1 cellular context compared by ENCODE assay signal in the genomic region with DNA sequence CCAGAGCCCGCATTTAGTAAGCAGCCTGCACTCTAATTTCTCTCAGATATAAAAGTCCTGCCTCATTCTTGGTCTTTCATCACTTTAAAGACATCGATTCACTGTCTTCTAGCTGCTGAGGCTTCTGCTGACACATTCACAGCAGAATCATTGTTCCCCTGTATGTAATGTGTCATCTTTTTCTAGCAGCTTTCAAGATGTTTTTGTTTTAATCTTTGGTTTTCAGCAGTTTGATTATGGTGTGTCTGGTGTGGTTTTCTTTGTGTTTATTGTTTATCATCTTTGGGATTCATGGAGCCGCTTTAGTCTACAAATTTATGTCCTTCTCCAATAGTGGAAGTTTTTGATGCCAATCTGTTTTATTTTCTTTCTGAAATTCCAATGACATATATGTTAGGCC.
TF ChIP-seq lines count a peak whose summit lies in the region.

No MANE protein-coding gene starts in this region.

TF ChIP-seq in HCT116, 20 proteins besides CTCF, POLR2A, EP300 and RAD21 (continued from another document):
- TF ChIP-seq, protein P1, sequence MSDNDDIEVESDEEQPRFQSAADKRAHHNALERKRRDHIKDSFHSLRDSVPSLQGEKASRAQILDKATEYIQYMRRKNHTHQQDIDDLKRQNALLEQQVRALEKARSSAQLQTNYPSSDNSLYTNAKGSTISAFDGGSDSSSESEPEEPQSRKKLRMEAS (IDR thresholded peaks at IDR 0.05), result no peak
- TF ChIP-seq, protein P2, sequence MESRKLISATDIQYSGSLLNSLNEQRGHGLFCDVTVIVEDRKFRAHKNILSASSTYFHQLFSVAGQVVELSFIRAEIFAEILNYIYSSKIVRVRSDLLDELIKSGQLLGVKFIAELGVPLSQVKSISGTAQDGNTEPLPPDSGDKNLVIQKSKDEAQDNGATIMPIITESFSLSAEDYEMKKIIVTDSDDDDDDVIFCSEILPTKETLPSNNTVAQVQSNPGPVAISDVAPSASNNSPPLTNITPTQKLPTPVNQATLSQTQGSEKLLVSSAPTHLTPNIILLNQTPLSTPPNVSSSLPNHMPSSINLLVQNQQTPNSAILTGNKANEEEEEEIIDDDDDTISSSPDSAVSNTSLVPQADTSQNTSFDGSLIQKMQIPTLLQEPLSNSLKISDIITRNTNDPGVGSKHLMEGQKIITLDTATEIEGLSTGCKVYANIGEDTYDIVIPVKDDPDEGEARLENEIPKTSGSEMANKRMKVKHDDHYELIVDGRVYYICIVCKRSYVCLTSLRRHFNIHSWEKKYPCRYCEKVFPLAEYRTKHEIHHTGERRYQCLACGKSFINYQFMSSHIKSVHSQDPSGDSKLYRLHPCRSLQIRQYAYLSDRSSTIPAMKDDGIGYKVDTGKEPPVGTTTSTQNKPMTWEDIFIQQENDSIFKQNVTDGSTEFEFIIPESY (IDR thresholded peaks at IDR 0.05; ENCODE audit: extremely low read depth, insufficient replicate concordance, low read length), result no peak
- TF ChIP-seq CEBPB (IDR thresholded peaks at IDR 0.05; ENCODE audit: low read depth) (no peak), FOSL1 (IDR thresholded peaks at IDR 0.05; ENCODE audit: low read depth) (no peak), SP1 (IDR thresholded peaks at IDR 0.05; ENCODE audit: low read depth) (no peak)
